ENCODE assay signal across 17 cellular contexts in the genomic region with DNA sequence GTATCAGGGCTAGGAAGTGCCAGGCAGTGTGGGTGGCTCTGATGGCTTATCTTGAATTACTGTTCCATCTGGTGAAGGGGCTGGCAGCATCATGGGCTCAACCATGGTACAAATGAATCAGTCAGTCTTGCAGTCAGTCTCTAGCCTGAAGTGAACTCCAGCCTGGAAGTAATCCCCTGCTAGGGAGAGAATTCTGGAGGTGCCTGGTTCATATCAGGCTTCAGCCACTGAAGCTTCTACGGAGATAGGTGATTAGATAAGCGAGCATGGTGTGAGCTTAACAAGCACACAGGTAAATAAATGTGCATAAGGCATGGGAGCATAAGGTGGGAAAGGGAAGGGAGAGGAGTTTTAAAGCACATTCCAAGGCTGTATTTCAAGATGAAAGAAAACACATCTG.
DNase-seq lines count a peak whose midpoint lies in the region; ATAC-seq and TF ChIP-seq lines count a peak whose summit lies in the region.
"Had no signal": no experiment of that assay in that cellular context is flagged by ENCODE, and none has a peak within 500 bp of the region (broad histone marks: within the 10 kb centered on the region; RNA-seq: fewer than 3 reads in every experiment).

No MANE protein-coding gene starts in this region.

- no peaks in the 10 kb centered on the region for H3K36me3 Mint-ChIP-seq in WTC11

- H3K36me3 ChIP-seq in mesendoderm (ENCODE audit: control insufficient read depth, insufficient read depth, low read length): no peaks in the 10 kb centered on the region
- H3K36me3 ChIP-seq in effector memory CD4-positive, alpha-beta T cell (ENCODE audit: control insufficient read depth, insufficient read depth, low read length): no peaks in the 10 kb centered on the region

- H3K27ac Mint-ChIP-seq in WTC11: peak overlapping the region; percentile 18; the same call in 1 of the 2 replicates
- H3K27ac Mint-ChIP-seq: B cell; CD4-positive, alpha-beta T cell; HFFc6 had no signal

- ATAC-seq in WTC11: no peak
- no peak for ATAC-seq in HG02642 (IDR thresholded peaks at IDR 0.05; ENCODE audit: poor library complexity, unreplicated experiment)
- ATAC-seq: HepG2 had no signal

- H3K23ac ChIP-seq in mesendoderm (ENCODE audit: low read length): no peak overlapping the region

- no peak overlapping the region for H3K4me3 Mint-ChIP-seq in WTC11
- H3K4me3 Mint-ChIP-seq: B cell; CD4-positive, alpha-beta T cell; HFFc6 had no signal

- H3K27me3 ChIP-seq in mesendoderm (ENCODE audit: insufficient read depth, low read length, poor library complexity): no peaks in the 10 kb centered on the region
- no peaks in the 10 kb centered on the region for H3K27me3 ChIP-seq in effector memory CD4-positive, alpha-beta T cell (replicated peaks; ENCODE audit: control insufficient read depth, insufficient read depth, low read length, poor library complexity, severe bottlenecking)

- H3K79me2 ChIP-seq in mesendoderm (ENCODE audit: control insufficient read depth, insufficient read depth, low read length): no peaks in the 10 kb centered on the region

- no peak overlapping the region for H3K9ac ChIP-seq in mesendoderm (ENCODE audit: low read length)

- no peak overlapping the region for H3K18ac ChIP-seq in mesendoderm (ENCODE audit: low read length)

- H2BK120ac ChIP-seq in mesendoderm (ENCODE audit: low read depth, low read length): no peak overlapping the region

- no peak overlapping the region for H3K4ac ChIP-seq in mesendoderm (ENCODE audit: low read depth, low read length)

- no peaks in the 10 kb centered on the region for H3K79me1 ChIP-seq in mesendoderm (ENCODE audit: low read length)

- no peak overlapping the region for H3K27ac ChIP-seq in mesendoderm (ENCODE audit: low read depth, low read length)
- H3K27ac ChIP-seq in effector memory CD4-positive, alpha-beta T cell (ENCODE audit: insufficient read depth, low read length, poor library complexity, severe bottlenecking): no peak overlapping the region

- no peak overlapping the region for H4K8ac ChIP-seq in mesendoderm (ENCODE audit: low read depth, low read length)

- no peaks in the 10 kb centered on the region for H3K9me3 Mint-ChIP-seq in WTC11

- no peak overlapping the region for H3K4me3 ChIP-seq in mesendoderm (ENCODE audit: low read length)
- H3K4me3 ChIP-seq in effector memory CD4-positive, alpha-beta T cell (ENCODE audit: insufficient read depth, low read depth, low read length, poor library complexity, severe bottlenecking): no peak overlapping the region

- DNase-seq in NCI-H748 (lab: John Stamatoyannopoulos, UW; ENCODE audit: unreplicated experiment) (peak; percentile 3), NCI-H748 treated with DMSO at 0.1 percent for 48 hours (lab: John Stamatoyannopoulos, UW) (no peak), WTC11 (ENCODE audit: low spot score) (no peak), mesendoderm (peak; percentile 73), activated T-cell treated with anti-CD3 and anti-CD28 coated beads for 4 hours (no peak)
- no peak for DNase-seq in effector memory CD4-positive, alpha-beta T cell
- DNase-seq: ACHN; C1 segment of cervical spinal cord; Calu3; CD4-positive, alpha-beta T cell; DMS153; GOT3; HCEC 1CT; HFFc6 had no signal

- no peaks in the 10 kb centered on the region for H3K9me3 ChIP-seq in effector memory CD4-positive, alpha-beta T cell (ENCODE audit: control insufficient read depth, low read length)

- TF ChIP-seq CTCF in WTC11 (IDR thresholded peaks at IDR 0.05): no peak

- peaks cover 9% of the 10 kb centered on the region; the same call in 1 of the 2 replicates for H3K4me1 Mint-ChIP-seq in WTC11
- H3K4me1 Mint-ChIP-seq: B cell had no signal

- no peak overlapping the region for H2AK5ac ChIP-seq in mesendoderm (ENCODE audit: low read length)

- no peaks in the 10 kb centered on the region for H3K27me3 Mint-ChIP-seq in WTC11 (ENCODE audit: low read depth)
- H3K27me3 Mint-ChIP-seq: B cell; CD4-positive, alpha-beta T cell had no signal

- H2BK5ac ChIP-seq in mesendoderm (ENCODE audit: low read length): no peak overlapping the region

- H3K56ac ChIP-seq in mesendoderm (ENCODE audit: low read length): no peak overlapping the region

- no CpG with 5 or more reads among the region's 2 CpGs for WGBS in mesendoderm (ENCODE audit: extremely low coverage, insufficient coverage, low lambda C conversion rate)

- H4K5ac ChIP-seq in mesendoderm (ENCODE audit: low read length): no peak overlapping the region

- POLR2A ChIA-PET in WTC11 (lab: Charles Lee): no interaction called here

- CTCF ChIA-PET in WTC11 (lab: Charles Lee): no interaction called here

- H3K4me1 ChIP-seq in mesendoderm (ENCODE audit: control insufficient read depth, low read depth, low read length): peaks cover 2% of the 10 kb centered on the region
- no peaks in the 10 kb centered on the region for H3K4me1 ChIP-seq in effector memory CD4-positive, alpha-beta T cell (ENCODE audit: control insufficient read depth, insufficient read depth, low read length, poor library complexity, severe bottlenecking)

- no peak overlapping the region for H2BK15ac ChIP-seq in mesendoderm (replicated peaks; ENCODE audit: low read depth)

- H3K4me2 ChIP-seq in mesendoderm (ENCODE audit: low read length): no peak overlapping the region

TF ChIP-seq in WTC11, 78 proteins besides CTCF, POLR2A, EP300 and RAD21:
- TF ChIP-seq, protein P1, sequence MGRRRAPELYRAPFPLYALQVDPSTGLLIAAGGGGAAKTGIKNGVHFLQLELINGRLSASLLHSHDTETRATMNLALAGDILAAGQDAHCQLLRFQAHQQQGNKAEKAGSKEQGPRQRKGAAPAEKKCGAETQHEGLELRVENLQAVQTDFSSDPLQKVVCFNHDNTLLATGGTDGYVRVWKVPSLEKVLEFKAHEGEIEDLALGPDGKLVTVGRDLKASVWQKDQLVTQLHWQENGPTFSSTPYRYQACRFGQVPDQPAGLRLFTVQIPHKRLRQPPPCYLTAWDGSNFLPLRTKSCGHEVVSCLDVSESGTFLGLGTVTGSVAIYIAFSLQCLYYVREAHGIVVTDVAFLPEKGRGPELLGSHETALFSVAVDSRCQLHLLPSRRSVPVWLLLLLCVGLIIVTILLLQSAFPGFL (CRISPR knock-in tag; IDR thresholded peaks at IDR 0.05; ENCODE audit: borderline replicate concordance): no peak
- TF ChIP-seq FOXK1 (CRISPR knock-in tag; IDR thresholded peaks at IDR 0.05) (no peak), GABPB1 (CRISPR knock-in tag; IDR thresholded peaks at IDR 0.05) (no peak), ZNF121 (CRISPR knock-in tag; IDR thresholded peaks at IDR 0.05) (no peak), PRRX2 (CRISPR knock-in tag; IDR thresholded peaks at IDR 0.05) (no peak), JAZF1 (CRISPR knock-in tag; IDR thresholded peaks at IDR 0.05) (no peak), ZNF416 (CRISPR knock-in tag; IDR thresholded peaks at IDR 0.05) (no peak), ZNF138 (CRISPR knock-in tag; conservative IDR thresholded peaks at IDR 0.05) (no peak), ZNF671 (CRISPR knock-in tag; IDR thresholded peaks at IDR 0.05) (no peak)
- TF ChIP-seq, protein P2, sequence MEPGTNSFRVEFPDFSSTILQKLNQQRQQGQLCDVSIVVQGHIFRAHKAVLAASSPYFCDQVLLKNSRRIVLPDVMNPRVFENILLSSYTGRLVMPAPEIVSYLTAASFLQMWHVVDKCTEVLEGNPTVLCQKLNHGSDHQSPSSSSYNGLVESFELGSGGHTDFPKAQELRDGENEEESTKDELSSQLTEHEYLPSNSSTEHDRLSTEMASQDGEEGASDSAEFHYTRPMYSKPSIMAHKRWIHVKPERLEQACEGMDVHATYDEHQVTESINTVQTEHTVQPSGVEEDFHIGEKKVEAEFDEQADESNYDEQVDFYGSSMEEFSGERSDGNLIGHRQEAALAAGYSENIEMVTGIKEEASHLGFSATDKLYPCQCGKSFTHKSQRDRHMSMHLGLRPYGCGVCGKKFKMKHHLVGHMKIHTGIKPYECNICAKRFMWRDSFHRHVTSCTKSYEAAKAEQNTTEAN (CRISPR knock-in tag; IDR thresholded peaks at IDR 0.05): no peak
- TF ChIP-seq, protein P3, sequence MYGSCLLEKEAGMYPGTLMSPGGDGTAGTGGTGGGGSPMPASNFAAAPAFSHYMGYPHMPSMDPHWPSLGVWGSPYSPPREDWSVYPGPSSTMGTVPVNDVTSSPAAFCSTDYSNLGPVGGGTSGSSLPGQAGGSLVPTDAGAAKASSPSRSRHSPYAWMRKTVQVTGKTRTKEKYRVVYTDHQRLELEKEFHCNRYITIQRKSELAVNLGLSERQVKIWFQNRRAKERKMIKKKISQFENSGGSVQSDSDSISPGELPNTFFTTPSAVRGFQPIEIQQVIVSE (CRISPR knock-in tag; IDR thresholded peaks at IDR 0.05; ENCODE audit: borderline replicate concordance): no peak
- TF ChIP-seq, protein P4, sequence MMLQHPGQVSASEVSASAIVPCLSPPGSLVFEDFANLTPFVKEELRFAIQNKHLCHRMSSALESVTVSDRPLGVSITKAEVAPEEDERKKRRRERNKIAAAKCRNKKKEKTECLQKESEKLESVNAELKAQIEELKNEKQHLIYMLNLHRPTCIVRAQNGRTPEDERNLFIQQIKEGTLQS (CRISPR knock-in tag; conservative IDR thresholded peaks at IDR 0.05): no peak
- TF ChIP-seq, protein P5, sequence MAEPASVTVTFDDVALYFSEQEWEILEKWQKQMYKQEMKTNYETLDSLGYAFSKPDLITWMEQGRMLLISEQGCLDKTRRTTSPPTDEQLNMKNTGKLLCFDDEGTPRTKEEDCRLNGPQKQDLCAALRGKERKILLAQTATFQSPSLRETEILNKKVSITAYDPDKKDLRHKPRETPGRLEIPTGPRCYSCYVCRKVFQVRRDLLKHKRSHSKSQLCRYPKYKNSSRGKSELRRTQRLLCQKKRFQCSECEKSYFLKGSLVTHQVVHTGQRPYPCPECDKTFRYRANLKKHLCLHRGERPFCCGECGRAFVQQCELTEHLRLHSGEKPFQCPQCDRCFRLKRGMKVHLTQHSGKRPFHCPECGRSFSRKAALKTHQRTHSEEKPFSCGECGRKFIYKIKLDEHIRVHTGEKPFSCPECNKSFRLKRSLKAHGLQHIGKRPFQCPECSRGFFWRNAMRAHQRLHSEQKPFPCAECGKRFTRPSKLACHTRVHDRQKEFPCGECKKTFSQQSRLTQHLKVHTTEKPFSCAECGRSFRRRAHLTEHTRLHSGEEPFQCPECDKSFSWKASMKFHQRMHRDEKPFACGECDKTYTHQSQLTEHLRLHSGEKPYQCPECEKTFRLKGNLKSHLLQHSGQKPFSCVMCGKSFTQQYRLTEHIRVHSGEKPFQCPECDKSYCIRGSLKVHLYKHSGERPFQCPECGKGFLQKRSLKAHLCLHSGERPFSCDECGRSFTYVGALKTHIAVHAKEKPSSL (CRISPR knock-in tag; conservative IDR thresholded peaks at IDR 0.05): no peak

Comparison
In these comparisons a context has a peak if more than half of its experiments do, and no peak if none do; other contexts are left out.
1. DNase-seq: peak in NCI-H748 (single experiment) and mesendoderm (single experiment); none in NCI-H748 treated with DMSO at 0.1 percent for 48 hours (single experiment), WTC11 (single experiment), effector memory CD4-positive, alpha-beta T cell (0 of 3) and activated T-cell treated with anti-CD3 and anti-CD28 coated beads for 4 hours (single experiment).